1 cellular context compared by ENCODE assay signal in the genomic region with DNA sequence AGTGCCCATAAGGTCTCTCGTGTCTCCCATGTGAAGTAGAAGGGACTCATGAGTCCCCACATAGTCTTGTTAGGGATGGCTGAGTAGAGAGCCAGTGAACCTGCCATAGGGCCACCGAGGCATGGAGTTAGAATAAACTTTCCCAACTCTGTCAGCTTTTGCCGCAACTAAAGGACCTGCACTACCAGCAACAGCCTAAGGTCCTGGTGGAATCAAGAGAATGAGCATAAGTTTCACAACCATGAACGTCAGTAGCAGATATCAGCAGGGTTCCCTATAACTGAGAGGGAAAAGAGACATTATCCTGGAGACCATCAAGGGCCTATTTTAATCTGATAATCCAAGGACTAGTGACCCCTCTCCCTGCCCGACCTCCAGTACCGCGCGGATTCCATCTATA.
TF ChIP-seq lines count a peak whose summit lies in the region.

No MANE protein-coding gene starts in this region.

TF ChIP-seq in H1, 55 proteins besides CTCF, POLR2A, EP300 and RAD21 (continued from another document):
- TF ChIP-seq, protein P1, sequence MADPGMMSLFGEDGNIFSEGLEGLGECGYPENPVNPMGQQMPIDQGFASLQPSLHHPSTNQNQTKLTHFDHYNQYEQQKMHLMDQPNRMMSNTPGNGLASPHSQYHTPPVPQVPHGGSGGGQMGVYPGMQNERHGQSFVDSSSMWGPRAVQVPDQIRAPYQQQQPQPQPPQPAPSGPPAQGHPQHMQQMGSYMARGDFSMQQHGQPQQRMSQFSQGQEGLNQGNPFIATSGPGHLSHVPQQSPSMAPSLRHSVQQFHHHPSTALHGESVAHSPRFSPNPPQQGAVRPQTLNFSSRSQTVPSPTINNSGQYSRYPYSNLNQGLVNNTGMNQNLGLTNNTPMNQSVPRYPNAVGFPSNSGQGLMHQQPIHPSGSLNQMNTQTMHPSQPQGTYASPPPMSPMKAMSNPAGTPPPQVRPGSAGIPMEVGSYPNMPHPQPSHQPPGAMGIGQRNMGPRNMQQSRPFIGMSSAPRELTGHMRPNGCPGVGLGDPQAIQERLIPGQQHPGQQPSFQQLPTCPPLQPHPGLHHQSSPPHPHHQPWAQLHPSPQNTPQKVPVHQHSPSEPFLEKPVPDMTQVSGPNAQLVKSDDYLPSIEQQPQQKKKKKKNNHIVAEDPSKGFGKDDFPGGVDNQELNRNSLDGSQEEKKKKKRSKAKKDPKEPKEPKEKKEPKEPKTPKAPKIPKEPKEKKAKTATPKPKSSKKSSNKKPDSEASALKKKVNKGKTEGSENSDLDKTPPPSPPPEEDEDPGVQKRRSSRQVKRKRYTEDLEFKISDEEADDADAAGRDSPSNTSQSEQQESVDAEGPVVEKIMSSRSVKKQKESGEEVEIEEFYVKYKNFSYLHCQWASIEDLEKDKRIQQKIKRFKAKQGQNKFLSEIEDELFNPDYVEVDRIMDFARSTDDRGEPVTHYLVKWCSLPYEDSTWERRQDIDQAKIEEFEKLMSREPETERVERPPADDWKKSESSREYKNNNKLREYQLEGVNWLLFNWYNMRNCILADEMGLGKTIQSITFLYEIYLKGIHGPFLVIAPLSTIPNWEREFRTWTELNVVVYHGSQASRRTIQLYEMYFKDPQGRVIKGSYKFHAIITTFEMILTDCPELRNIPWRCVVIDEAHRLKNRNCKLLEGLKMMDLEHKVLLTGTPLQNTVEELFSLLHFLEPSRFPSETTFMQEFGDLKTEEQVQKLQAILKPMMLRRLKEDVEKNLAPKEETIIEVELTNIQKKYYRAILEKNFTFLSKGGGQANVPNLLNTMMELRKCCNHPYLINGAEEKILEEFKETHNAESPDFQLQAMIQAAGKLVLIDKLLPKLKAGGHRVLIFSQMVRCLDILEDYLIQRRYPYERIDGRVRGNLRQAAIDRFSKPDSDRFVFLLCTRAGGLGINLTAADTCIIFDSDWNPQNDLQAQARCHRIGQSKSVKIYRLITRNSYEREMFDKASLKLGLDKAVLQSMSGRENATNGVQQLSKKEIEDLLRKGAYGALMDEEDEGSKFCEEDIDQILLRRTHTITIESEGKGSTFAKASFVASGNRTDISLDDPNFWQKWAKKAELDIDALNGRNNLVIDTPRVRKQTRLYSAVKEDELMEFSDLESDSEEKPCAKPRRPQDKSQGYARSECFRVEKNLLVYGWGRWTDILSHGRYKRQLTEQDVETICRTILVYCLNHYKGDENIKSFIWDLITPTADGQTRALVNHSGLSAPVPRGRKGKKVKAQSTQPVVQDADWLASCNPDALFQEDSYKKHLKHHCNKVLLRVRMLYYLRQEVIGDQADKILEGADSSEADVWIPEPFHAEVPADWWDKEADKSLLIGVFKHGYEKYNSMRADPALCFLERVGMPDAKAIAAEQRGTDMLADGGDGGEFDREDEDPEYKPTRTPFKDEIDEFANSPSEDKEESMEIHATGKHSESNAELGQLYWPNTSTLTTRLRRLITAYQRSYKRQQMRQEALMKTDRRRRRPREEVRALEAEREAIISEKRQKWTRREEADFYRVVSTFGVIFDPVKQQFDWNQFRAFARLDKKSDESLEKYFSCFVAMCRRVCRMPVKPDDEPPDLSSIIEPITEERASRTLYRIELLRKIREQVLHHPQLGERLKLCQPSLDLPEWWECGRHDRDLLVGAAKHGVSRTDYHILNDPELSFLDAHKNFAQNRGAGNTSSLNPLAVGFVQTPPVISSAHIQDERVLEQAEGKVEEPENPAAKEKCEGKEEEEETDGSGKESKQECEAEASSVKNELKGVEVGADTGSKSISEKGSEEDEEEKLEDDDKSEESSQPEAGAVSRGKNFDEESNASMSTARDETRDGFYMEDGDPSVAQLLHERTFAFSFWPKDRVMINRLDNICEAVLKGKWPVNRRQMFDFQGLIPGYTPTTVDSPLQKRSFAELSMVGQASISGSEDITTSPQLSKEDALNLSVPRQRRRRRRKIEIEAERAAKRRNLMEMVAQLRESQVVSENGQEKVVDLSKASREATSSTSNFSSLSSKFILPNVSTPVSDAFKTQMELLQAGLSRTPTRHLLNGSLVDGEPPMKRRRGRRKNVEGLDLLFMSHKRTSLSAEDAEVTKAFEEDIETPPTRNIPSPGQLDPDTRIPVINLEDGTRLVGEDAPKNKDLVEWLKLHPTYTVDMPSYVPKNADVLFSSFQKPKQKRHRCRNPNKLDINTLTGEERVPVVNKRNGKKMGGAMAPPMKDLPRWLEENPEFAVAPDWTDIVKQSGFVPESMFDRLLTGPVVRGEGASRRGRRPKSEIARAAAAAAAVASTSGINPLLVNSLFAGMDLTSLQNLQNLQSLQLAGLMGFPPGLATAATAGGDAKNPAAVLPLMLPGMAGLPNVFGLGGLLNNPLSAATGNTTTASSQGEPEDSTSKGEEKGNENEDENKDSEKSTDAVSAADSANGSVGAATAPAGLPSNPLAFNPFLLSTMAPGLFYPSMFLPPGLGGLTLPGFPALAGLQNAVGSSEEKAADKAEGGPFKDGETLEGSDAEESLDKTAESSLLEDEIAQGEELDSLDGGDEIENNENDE (IDR thresholded peaks at IDR 0.05; ENCODE audit: insufficient replicate concordance, low read length) = no peak
- TF ChIP-seq NANOG (IDR thresholded peaks at IDR 0.05; ENCODE audit: insufficient read depth, low read depth, low read length, poor library complexity, severe bottlenecking) = no peak
- no peak for TF ChIP-seq RNF2 (IDR thresholded peaks at IDR 0.05; ENCODE audit: borderline replicate concordance, low read depth, low read length, missing control alignments, poor library complexity, severe bottlenecking)
- no peak for TF ChIP-seq POLR2AphosphoS5 (IDR thresholded peaks at IDR 0.05; ENCODE audit: low read depth, low read length)
- TF ChIP-seq GTF2F1 (IDR thresholded peaks at IDR 0.05; ENCODE audit: borderline replicate concordance, low read depth, low read length) = no peak
- TF ChIP-seq TEAD4 (IDR thresholded peaks at IDR 0.05; ENCODE audit: low read depth, low read length) = no peak
- TF ChIP-seq JUND (IDR thresholded peaks at IDR 0.05; ENCODE audit: low read length) = no peak
- TF ChIP-seq, protein P2, sequence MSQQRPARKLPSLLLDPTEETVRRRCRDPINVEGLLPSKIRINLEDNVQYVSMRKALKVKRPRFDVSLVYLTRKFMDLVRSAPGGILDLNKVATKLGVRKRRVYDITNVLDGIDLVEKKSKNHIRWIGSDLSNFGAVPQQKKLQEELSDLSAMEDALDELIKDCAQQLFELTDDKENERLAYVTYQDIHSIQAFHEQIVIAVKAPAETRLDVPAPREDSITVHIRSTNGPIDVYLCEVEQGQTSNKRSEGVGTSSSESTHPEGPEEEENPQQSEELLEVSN (IDR thresholded peaks at IDR 0.05) = no peak
- TF ChIP-seq CHD2 (IDR thresholded peaks at IDR 0.05; ENCODE audit: low read length) = no peak
- TF ChIP-seq, protein P3, sequence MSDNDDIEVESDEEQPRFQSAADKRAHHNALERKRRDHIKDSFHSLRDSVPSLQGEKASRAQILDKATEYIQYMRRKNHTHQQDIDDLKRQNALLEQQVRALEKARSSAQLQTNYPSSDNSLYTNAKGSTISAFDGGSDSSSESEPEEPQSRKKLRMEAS (IDR thresholded peaks at IDR 0.05) = no peak
- TF ChIP-seq KDM5A (IDR thresholded peaks at IDR 0.05; ENCODE audit: low read length) = no peak
- no peak for TF ChIP-seq SIRT6 (IDR thresholded peaks at IDR 0.05; ENCODE audit: low read length)
- no peak for TF ChIP-seq KDM1A (IDR thresholded peaks at IDR 0.05; ENCODE audit: borderline replicate concordance, low read length)
- no peak for TF ChIP-seq HDAC6 (IDR thresholded peaks at IDR 0.05; ENCODE audit: low read depth, low read length)
TF ChIP-seq in H1: peak in this region for 0.
